8 cellular contexts compared by ENCODE assay signal in the genomic region with DNA sequence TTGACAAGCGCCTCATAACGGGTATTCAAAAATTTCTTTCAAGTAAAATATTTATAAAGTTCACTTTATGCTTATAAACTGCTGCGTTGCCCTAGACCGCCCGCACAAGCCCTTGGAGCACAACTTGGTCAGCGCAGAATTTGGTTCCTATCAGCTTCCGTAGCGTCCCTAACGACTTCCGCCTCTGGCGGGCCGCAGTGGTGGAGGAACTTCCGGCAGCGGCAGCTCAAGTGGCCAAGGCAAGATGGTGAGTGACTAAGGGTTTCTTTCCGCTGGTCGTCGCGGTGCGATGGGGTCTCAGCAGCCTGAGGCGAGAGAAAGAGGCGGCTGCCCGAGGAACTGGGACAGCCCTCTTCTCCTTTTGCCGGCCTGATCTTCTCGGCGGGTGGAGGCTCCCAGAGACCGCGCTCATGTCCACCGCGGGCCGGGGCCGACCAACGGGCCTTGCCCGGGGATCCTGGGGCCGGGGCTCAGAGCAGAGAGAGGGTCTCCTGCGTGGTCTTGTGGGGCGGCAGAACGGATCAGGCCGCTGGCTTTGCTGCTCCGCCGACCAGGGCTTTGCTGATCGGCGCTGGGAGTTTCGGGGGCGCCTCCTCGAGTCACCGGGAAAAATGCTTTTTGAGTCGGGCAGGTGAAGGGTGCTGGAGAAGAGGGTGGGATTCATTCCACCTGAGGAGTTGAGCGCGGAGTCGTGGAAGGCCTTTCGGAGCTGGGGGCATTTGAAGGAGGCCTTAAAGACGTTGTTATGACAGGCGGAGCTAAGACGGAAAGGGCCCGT. TPM values are rescaled to one million over a fixed set of nuclear protein-coding genes. Genes with fewer than 3 reads are reported as not detected.
DNase-seq lines count a peak whose midpoint lies in the region; ATAC-seq and TF ChIP-seq lines count a peak whose summit lies in the region.

Gene PSMC1, plus strand, starts transcription at position 200 of the 778 bp plus-strand sequence. Its CDS starts 45 bp downstream, at position 245.

- peaks cover 29% of the 10 kb centered on the region for H3K4me1 Mint-ChIP-seq in osteocyte (ENCODE audit: unreplicated experiment)

- peaks cover 11% of the 10 kb centered on the region for H3K27me3 Mint-ChIP-seq in osteocyte (ENCODE audit: unreplicated experiment)

- H3K27me3 ChIP-seq in thymus (ENCODE audit: control insufficient read depth, insufficient read depth): no peaks in the 10 kb centered on the region

- ATAC-seq in HG02610 (IDR thresholded peaks at IDR 0.05; ENCODE audit: unreplicated experiment): peak; percentile 94
- peak; percentile 97 to 98 for ATAC-seq in activated naive CD4-positive, alpha-beta T cell treated with anti-CD3 and anti-CD28 coated beads, Interleukin-2, amount 50 U/mL, for 72 hours

- TF ChIP-seq CTCF in osteocyte (IDR thresholded peaks at IDR 0.05): no peak

- DNase-seq in NCI-H1092 treated with DMSO at 0.1 percent for 48 hours (lab: John Stamatoyannopoulos, UW) (peak; percentile 90), SKM-1 (lab: John Stamatoyannopoulos, UW; ENCODE audit: unreplicated experiment) (peak; percentile 50), head of caudate nucleus (peak; percentile 86 to 97 (median 92)), osteocyte (ENCODE audit: extremely low spot score, unreplicated experiment) (peak; percentile 95)
- peak; percentile 85 to 93 for DNase-seq in activated naive CD4-positive, alpha-beta T cell treated with anti-CD3 and anti-CD28 coated beads, Interleukin-2, amount 50 U/mL, for 72 hours (ENCODE audit: low spot score in 2 of 2)

- peak within 1 kb of the TSS; percentile 95 for H3K4me3 Mint-ChIP-seq in osteocyte (ENCODE audit: unreplicated experiment)

- peaks cover 33 to 35% of the 10 kb centered on the region in 2 donors for H3K36me3 Mint-ChIP-seq in activated naive CD4-positive, alpha-beta T cell treated with anti-CD3 and anti-CD28 coated beads, Interleukin-2, amount 50 U/mL, for 72 hours
- peaks cover 10% of the 10 kb centered on the region for H3K36me3 Mint-ChIP-seq in osteocyte (ENCODE audit: unreplicated experiment)

- peaks cover 9% of the 10 kb centered on the region for H3K36me3 ChIP-seq in thymus (ENCODE audit: control insufficient read depth, insufficient read depth)

- H3K9me3 ChIP-seq in thymus (ENCODE audit: control insufficient read depth): no peaks in the 10 kb centered on the region

- peak within 1 kb of the TSS; percentile 79 for H3K27ac ChIP-seq in thymus (ENCODE audit: low read depth)

- peaks cover 5% of the 10 kb centered on the region in 2 donors for H3K9me3 Mint-ChIP-seq in activated naive CD4-positive, alpha-beta T cell treated with anti-CD3 and anti-CD28 coated beads, Interleukin-2, amount 50 U/mL, for 72 hours
- peaks cover 4% of the 10 kb centered on the region for H3K9me3 Mint-ChIP-seq in osteocyte (ENCODE audit: unreplicated experiment)

- H3K4me1 ChIP-seq in thymus (ENCODE audit: control insufficient read depth, insufficient read depth, low read length): peaks cover 10% of the 10 kb centered on the region

- H3K4me3 ChIP-seq in GM08714 (ENCODE audit: low read length): peak within 1 kb of the TSS; percentile 99
- peak within 1 kb of the TSS; percentile 98 for H3K4me3 ChIP-seq in thymus (ENCODE audit: low read length)

- intact Hi-C loops in head of caudate nucleus (cut with DNase I): no loop called here

- under 1% methylated on average over 55 of the region's 55 CpGs for WGBS in thymus

- peak within 1 kb of the TSS; percentile 100 for H3K27ac Mint-ChIP-seq in activated naive CD4-positive, alpha-beta T cell treated with anti-CD3 and anti-CD28 coated beads, Interleukin-2, amount 50 U/mL, for 72 hours
- H3K27ac Mint-ChIP-seq in osteocyte (ENCODE audit: unreplicated experiment): peak within 1 kb of the TSS; percentile 98

RNA-seq across cellular contexts. Expression of gene PSMC1, which starts in this region (rescaled TPM):
- total RNA-seq in activated naive CD4-positive, alpha-beta T cell treated with anti-CD3 and anti-CD28 coated beads, Interleukin-2, amount 50 U/mL, for 72 hours: 100 to 1,000 TPM in 1 of 2 donors, 10 to 100 TPM in 1; 90.2 to 146 TPM
- 92.5 and 104 TPM in 2 replicates for total RNA-seq in osteocyte
- polyA plus RNA-seq in thymus: 134 TPM

Comparison
In these comparisons a context has a peak if more than half of its experiments do, and no peak if none do; other contexts are left out.
1. Peak in every context shown above with its lines: DNase-seq, ATAC-seq, H3K4me3 ChIP-seq and H3K27ac ChIP-seq.